Comparison of ENCODE assay signal across 19 cellular contexts in the genomic region with DNA sequence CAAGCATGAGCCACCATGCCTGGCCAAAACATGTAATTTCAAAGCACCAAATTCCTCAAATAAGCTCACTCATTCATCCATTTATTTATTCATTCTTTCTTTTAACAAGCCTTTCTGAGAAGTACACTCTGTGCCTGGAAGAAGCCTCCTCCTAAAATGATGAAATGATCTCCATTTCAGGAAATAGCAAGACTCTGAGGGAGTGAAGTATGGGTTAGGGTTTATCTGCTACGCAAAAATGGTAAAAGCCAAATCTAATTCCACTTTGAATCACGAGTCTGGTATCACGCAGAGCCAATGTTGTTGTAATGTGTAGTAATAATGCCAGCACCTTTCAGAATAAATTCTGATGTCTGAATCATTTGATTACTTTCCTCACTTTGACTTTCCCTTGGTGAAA.
DNase-seq lines count a peak whose midpoint lies in the region; ATAC-seq and TF ChIP-seq lines count a peak whose summit lies in the region.
"Had no signal": no experiment of that assay in that cellular context is flagged by ENCODE, and none has a peak within 500 bp of the region (broad histone marks: within the 10 kb centered on the region; RNA-seq: fewer than 3 reads in every experiment).

No MANE protein-coding gene starts in this region.

- no peak for TF ChIP-seq CTCF in heart right ventricle (IDR thresholded peaks at IDR 0.05)
- no peak for TF ChIP-seq CTCF in fibroblast of the aortic adventitia (IDR thresholded peaks at IDR 0.05; ENCODE audit: insufficient read depth, low read length)
- TF ChIP-seq CTCF in vagina (IDR thresholded peaks at IDR 0.05), result no peak
- TF ChIP-seq CTCF in lower leg skin (IDR thresholded peaks at IDR 0.05), result no peak

- no peaks in the 10 kb centered on the region for H3K27me3 ChIP-seq in heart right ventricle
- H3K27me3 ChIP-seq in vagina, result no peaks in the 10 kb centered on the region
- H3K27me3 ChIP-seq: BLaER1 had no signal

- H3K9me3 ChIP-seq in heart right ventricle (peaks cover 0 to 4% (median 0%) of the 10 kb centered on the region in 11 donors), vagina (no peaks in the 10 kb centered on the region)
- H3K9me3 ChIP-seq: BLaER1, Caco-2, HAP-1 had no signal

- H3K4me3 ChIP-seq in heart right ventricle, result no peak overlapping the region
- H3K4me3 ChIP-seq in fibroblast of the aortic adventitia (ENCODE audit: low read depth, low read length), result no peak overlapping the region
- no peak overlapping the region for H3K4me3 ChIP-seq in vagina
- H3K4me3 ChIP-seq in lower leg skin (ENCODE audit: low read depth, poor library complexity, severe bottlenecking), result no peak overlapping the region
- H3K4me3 ChIP-seq: BLaER1, GM23338, HAP-1 had no signal

- no peak for DNase-seq in left cardiac atrium
- DNase-seq in heart right ventricle, result no peak
- DNase-seq in fibroblast of the aortic adventitia (ENCODE audit: low read depth), result peak; percentile 0
- peak; percentile 7 for DNase-seq in iris pigment epithelial cell (ENCODE audit: low read depth)
- DNase-seq in vagina (ENCODE audit: extremely low spot score in 2 of 2), result no peak
- DNase-seq in lower leg skin (ENCODE audit: low spot score in 2 of 2), result no peak
- DNase-seq in HuH-7.5 (ENCODE audit: low spot score), result no peak
- DNase-seq: Caco-2; CD4-positive, CD25-positive, alpha-beta regulatory T cell; CD8-positive, alpha-beta T cell; DMS153; DND-41; HFFc6 had no signal

- intact Hi-C loops in left cardiac atrium (cut with DNase I) (no loop called here), heart right ventricle (cut with DNase I) (no loop called here), vagina (cut with DNase I) (no loop called here), lower leg skin (cut with DNase I; ENCODE audit: low total_unique reads) (no loop called here)

- no peaks in the 10 kb centered on the region for H3K36me3 ChIP-seq in heart right ventricle
- H3K36me3 ChIP-seq in vagina, result no peaks in the 10 kb centered on the region
- H3K36me3 ChIP-seq: BLaER1, HAP-1 had no signal

- H3K4me1 ChIP-seq in heart right ventricle, result no peaks in the 10 kb centered on the region
- H3K4me1 ChIP-seq in vagina, result no peaks in the 10 kb centered on the region
- H3K4me1 ChIP-seq: BLaER1, Caco-2, HAP-1 had no signal

- ATAC-seq in left cardiac atrium (peak; percentile 3 to 92), heart right ventricle (no peak), GM19351 (IDR thresholded peaks at IDR 0.05; ENCODE audit: unreplicated experiment) (no peak)
- ATAC-seq: CD8-positive, alpha-beta T cell; GM23338 had no signal

- WGBS in heart right ventricle, 2 donors, result 70 to 72% methylated on average over 3 of the region's 3 CpGs
- WGBS in lower leg skin, 2 donors, result 80 to 85% methylated on average over 3 of the region's 3 CpGs

- no peak for TF ChIP-seq POLR2A in vagina (IDR thresholded peaks at IDR 0.05)
- TF ChIP-seq POLR2A in lower leg skin (IDR thresholded peaks at IDR 0.05), result no peak

- no peak overlapping the region for H3K27ac ChIP-seq in heart right ventricle
- peak overlapping the region; percentile 44 for H3K27ac ChIP-seq in vagina
- H3K27ac ChIP-seq: 22Rv1, BLaER1, C4-2B had no signal

Comparison
In these comparisons a context has a peak if more than half of its experiments do, and no peak if none do; other contexts are left out.
1. ATAC-seq: peak in left cardiac atrium (2 of 2); none in heart right ventricle (0 of 8) and GM19351 (single experiment).
2. DNase-seq: peak in fibroblast of the aortic adventitia (single experiment) and iris pigment epithelial cell (single experiment); none in left cardiac atrium (single experiment), heart right ventricle (0 of 2), vagina (0 of 2), lower leg skin (0 of 2) and HuH-7.5 (single experiment).